33 cellular contexts compared by ENCODE assay signal in the genomic region with DNA sequence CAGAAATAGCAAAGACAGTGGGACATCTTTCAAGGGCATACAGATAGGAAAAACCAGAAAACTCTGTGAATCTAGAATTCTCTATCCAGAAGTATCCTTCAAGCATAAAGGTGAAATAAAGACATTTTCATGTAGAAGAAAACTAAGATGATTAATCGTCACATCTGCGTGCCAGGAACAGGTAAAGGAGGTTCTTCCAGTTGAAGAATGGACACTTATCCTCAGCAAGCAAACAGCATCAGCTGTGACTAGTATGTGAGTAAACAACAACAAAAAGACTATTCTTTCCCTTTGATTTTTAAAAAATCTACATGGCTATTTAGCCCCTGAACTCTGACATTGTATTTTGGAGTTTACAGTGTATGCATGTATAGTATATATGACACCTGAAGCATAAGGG.
"Had no signal": no experiment of that assay in that cellular context is flagged by ENCODE, and none has a peak within 500 bp of the region (broad histone marks: within the 10 kb centered on the region; RNA-seq: fewer than 3 reads in every experiment).

No MANE protein-coding gene starts in this region.

- H3K4me3 ChIP-seq: adrenal gland, ascending aorta, body of pancreas, breast epithelium, cardiac muscle cell had no signal

- H3K27me3 ChIP-seq: adrenal gland, ascending aorta, body of pancreas, brain microvascular endothelial cell, breast epithelium, cardiac muscle cell had no signal

- H3K4me1 ChIP-seq: adrenal gland, ascending aorta, body of pancreas, breast epithelium had no signal

- H3K9me3 ChIP-seq: adrenal gland, ascending aorta, body of pancreas had no signal

- DNase-seq: activated effector memory CD4-positive, alpha-beta T cell treated with anti-CD3 and anti-CD28 coated beads, Interleukin-2, amount 50 U/mL, for 16 hours; activated effector memory CD4-positive, alpha-beta T cell treated with Interleukin-2 at 50 U/mL for 16 hours; activated gamma-delta T cell; activated gamma-delta T cell treated with Interleukin-2 at 50 U/mL for 16 hours; activated naive CD4-positive, alpha-beta T cell; activated naive CD4-positive, alpha-beta T cell treated with anti-CD3 and anti-CD28 coated beads for 36 hours; activated naive CD4-positive, alpha-beta T cell treated with anti-CD3 and anti-CD28 coated beads, Interleukin-2, amount 10 ng/mL, durations not matched to agents 7 days and 5 days; activated naive CD4-positive, alpha-beta T cell treated with anti-CD3 and anti-CD28 coated beads, Interleukin-2, amount 50 U/mL, for 16 hours; activated naive CD4-positive, alpha-beta T cell treated with Interleukin-2 at 50 U/mL for 16 hours; activated naive CD8-positive, alpha-beta T cell treated with anti-CD3 and anti-CD28 coated beads for 36 hours; activated naive CD8-positive, alpha-beta T cell treated with anti-CD3 and anti-CD28 coated beads, Interleukin-2, amount 10 ng/mL, durations not matched to agents 7 days and 5 days; activated naive CD8-positive, alpha-beta T cell treated with anti-CD3 and anti-CD28 coated beads, Interleukin-2, amount 50 U/mL, for 24 hours; activated T-cell treated with anti-CD3 and anti-CD28 coated beads, Interleukin-2, amount 50 U/mL, for 1 hour; activated T-cell treated with anti-CD3 and anti-CD28 coated beads, Interleukin-2, amount 50 U/mL, for 24 hours; activated T-cell treated with anti-CD3 and anti-CD28 coated beads, Interleukin-2, amount 50 U/mL, for 4 hours; activated T-cell treated with anti-CD3 and anti-CD28 coated beads, Interleukin-2, amount 50 U/mL, for 48 hours; activated T-cell treated with anti-CD3 and anti-CD28 coated beads, Interleukin-2, amount 50 U/mL, for 72 hours; adrenal gland; amniotic stem cell; amygdala; anterior cingulate cortex; aorta; body of pancreas; brain microvascular endothelial cell; caudate nucleus; central memory CD4-positive, alpha-beta T cell; cerebellar nuclear complex had no signal

- ATAC-seq: activated naive CD4-positive, alpha-beta T cell treated with anti-CD3 and anti-CD28 coated beads, Interleukin-2, amount 50 U/mL, for 72 hours; activated naive CD8-positive, alpha-beta T cell treated with anti-CD3 and anti-CD28 coated beads, Interleukin-2, amount 50 U/mL, for 24 hours; activated T-cell treated with anti-CD3 and anti-CD28 coated beads, Interleukin-2, amount 50 U/mL, for 4 hours; activated T-cell treated with anti-CD3 and anti-CD28 coated beads, Interleukin-2, amount 50 U/mL, for 72 hours; activated T-helper 17 cell treated with anti-CD3 and anti-CD28 coated beads, Interleukin-2, amount 50 U/mL, for 72 hours; body of pancreas had no signal

- H3K27ac ChIP-seq: adrenal gland, ascending aorta, body of pancreas, brain microvascular endothelial cell, breast epithelium, cardiac muscle cell had no signal

- FAIRE-seq: astrocyte had no signal

- H3K36me3 ChIP-seq: adrenal gland, ascending aorta, brain microvascular endothelial cell, breast epithelium, cardiac muscle cell had no signal
